In the genomic region with DNA sequence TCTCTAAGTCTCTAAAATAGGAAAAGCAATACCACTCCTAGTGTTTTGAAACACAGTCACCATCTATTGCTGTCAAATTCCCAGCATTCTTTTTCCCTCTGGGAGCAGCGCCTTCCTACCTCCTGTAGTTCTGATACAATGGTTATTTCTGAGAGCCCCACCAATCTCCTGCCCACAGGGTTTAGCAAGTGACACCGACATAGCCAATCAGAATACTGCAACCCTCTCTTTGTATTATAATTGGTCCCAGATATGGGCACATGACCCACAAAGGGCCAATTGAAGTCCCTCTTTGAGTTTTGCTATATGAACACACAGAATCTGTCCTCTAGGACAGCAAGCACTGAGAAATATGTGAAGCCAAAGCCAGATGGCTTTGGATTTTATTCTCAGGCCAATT, we compare ENCODE assay signal across 20 cellular contexts.
"Had no signal": no experiment of that assay in that cellular context is flagged by ENCODE, and none has a peak within 500 bp of the region (broad histone marks: within the 10 kb centered on the region; RNA-seq: fewer than 3 reads in every experiment).

No MANE protein-coding gene starts in this region.

- H3K9me3 ChIP-seq: esophagus squamous epithelium, psoas muscle, right atrium auricular region, suprapubic skin, tibial nerve had no signal

- H3K36me3 ChIP-seq: esophagus squamous epithelium, neural progenitor cell, right atrium auricular region, suprapubic skin, tibial nerve had no signal

- H3K4me3 ChIP-seq: esophagus squamous epithelium, neural progenitor cell, psoas muscle, right atrium auricular region, suprapubic skin, tibial nerve had no signal

- H3K9ac ChIP-seq: neural progenitor cell, parathyroid adenoma had no signal

- H3K4me1 ChIP-seq: esophagus squamous epithelium, parathyroid adenoma, psoas muscle, right atrium auricular region, suprapubic skin, tibial nerve had no signal

- H3K27me3 ChIP-seq: esophagus squamous epithelium, neural progenitor cell, right atrium auricular region, suprapubic skin, tibial nerve had no signal

- ATAC-seq: left cardiac atrium, left ventricle myocardium superior, natural killer cell, psoas muscle had no signal

- H2AFZ ChIP-seq: neural progenitor cell, parathyroid adenoma had no signal

- H3K4me2 ChIP-seq: neural progenitor cell had no signal

- H3K27ac ChIP-seq: esophagus squamous epithelium, neural progenitor cell, parathyroid adenoma, psoas muscle, right atrium auricular region, suprapubic skin, tibial nerve had no signal

- DNase-seq: activated CD4-positive, alpha-beta T cell treated with anti-CD3 and anti-CD28 coated beads for 4 hours; activated CD4-positive, alpha-beta T cell treated with anti-CD3 and anti-CD28 coated beads, Interleukin-2, amount 50 U/mL, for 4 hours; activated CD8-positive, alpha-beta memory T cell treated with anti-CD3 and anti-CD28 coated beads for 24 hours; activated effector memory CD4-positive, alpha-beta T cell treated with Interleukin-2 at 50 U/mL for 16 hours; activated naive CD4-positive, alpha-beta T cell treated with Interleukin-2 at 50 U/mL for 16 hours; anterior cingulate cortex; esophagus squamous epithelium; left cardiac atrium; left ventricle myocardium superior; mammary epithelial cell; natural killer cell; occipital lobe; psoas muscle; stimulated activated naive CD4-positive, alpha-beta T cell; T-helper 1 cell had no signal

- H3K79me2 ChIP-seq: parathyroid adenoma had no signal
